ENCODE assay signal across 9 cellular contexts in the genomic region with DNA sequence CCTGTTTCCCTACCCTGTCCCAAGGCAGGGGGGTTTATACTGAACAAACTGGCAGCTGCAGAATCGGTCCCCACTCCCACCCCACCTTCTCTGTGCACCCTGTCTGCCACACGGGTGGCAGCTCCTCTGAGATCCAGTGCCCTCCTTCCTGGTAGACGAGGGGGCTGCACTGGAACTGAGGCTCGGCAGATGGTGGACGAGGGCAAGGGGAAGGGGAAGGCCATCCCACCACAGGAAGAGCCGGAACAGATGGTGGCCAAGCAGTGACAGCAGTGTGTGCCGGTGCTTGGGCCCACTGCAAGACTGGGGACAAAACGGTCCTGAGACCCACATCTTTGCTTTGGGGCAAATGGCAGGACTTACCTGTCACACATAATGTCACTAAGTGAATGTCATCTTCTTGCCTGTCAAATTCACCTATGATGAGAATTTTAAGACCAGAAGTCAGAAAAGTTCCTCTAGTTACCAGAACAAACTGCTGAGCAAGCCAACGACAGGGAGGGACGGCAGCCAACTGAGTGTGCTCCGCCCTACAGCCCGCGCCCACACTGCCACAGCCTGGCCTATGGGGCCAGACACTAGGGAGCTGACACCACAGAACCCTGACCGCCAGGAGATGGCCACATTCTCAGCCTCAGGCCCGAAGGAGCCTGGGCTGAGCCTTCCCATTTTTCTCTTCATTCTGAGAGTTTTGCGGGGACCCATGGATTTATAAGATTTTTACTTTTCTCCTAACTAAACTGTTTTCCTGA.
DNase-seq lines count a peak whose midpoint lies in the region; ATAC-seq lines count a peak whose summit lies in the region.
"Had no signal": no experiment of that assay in that cellular context is flagged by ENCODE, and none has a peak within 500 bp of the region (broad histone marks: within the 10 kb centered on the region; RNA-seq: fewer than 3 reads in every experiment).

No MANE protein-coding gene starts in this region.

- peak overlapping the region; percentile 48 for H3K27ac ChIP-seq in caudate nucleus (ENCODE audit: low read depth, low read length)
- peak overlapping the region; percentile 40 for H3K27ac ChIP-seq in layer of hippocampus (ENCODE audit: low read depth, low read length)
- H3K27ac ChIP-seq in substantia nigra (ENCODE audit: low read depth, low read length, poor library complexity, severe bottlenecking) = peak overlapping the region; percentile 26

- ATAC-seq in GM21515 (IDR thresholded peaks at IDR 0.05; ENCODE audit: unreplicated experiment) (no peak), HG02852 (IDR thresholded peaks at IDR 0.05; ENCODE audit: unreplicated experiment) (no peak), HG03097 (IDR thresholded peaks at IDR 0.05; ENCODE audit: low FRiP score, unreplicated experiment) (no peak)

- no peaks in the 10 kb centered on the region for H3K27me3 ChIP-seq in layer of hippocampus (ENCODE audit: control insufficient read depth, insufficient read depth, low read length)

- DNase-seq in HUDEP-2 (lab: John Stamatoyannopoulos, UW; ENCODE audit: unreplicated experiment in 76 of 76) (peak in 71 of 76 experiments; percentile 18 to 83 (median 65)), caudate nucleus (lab: John Stamatoyannopoulos, UW) (peak in 33 of 61 donors; percentile 5 to 56 (median 27)), substantia nigra (lab: John Stamatoyannopoulos, UW) (peak in 42 of 49 donors; percentile 8 to 81 (median 60)), NCI-H2196 treated with DMSO at 0.1 percent for 48 hours (lab: John Stamatoyannopoulos, UW; ENCODE audit: unreplicated experiment) (no peak)
- DNase-seq: NCI-H510A treated with DMSO at 0.1 percent for 48 hours had no signal
